ENCODE assay signal across 12 cellular contexts in the genomic region with DNA sequence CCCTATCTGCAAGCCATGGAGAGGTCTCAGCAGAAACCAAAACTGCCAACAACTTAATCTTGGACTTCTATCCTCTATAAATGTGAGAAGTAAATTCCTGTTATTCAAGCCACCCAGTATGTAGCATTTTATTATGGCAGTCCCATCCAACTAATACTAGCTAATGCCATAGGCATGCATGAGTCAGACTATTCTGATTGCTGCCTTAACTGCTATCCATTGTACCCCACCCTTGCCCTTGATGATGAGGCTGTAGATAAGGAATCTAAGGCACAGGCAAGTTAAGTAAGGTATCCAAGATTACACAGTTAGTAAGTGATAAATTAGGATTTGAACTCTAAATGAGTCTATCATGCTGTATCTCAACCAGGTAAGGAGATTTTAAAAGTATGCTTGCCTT.
DNase-seq lines count a peak whose midpoint lies in the region; ATAC-seq, FAIRE-seq and TF ChIP-seq lines count a peak whose summit lies in the region.
"Had no signal": no experiment of that assay in that cellular context is flagged by ENCODE, and none has a peak within 500 bp of the region (broad histone marks: within the 10 kb centered on the region; RNA-seq: fewer than 3 reads in every experiment).

No MANE protein-coding gene starts in this region.

- H3K9me1 ChIP-seq in IMR-90 (ENCODE audit: insufficient read depth, low read length) = no peaks in the 10 kb centered on the region
- no peaks in the 10 kb centered on the region for H3K9me1 ChIP-seq in keratinocyte (ENCODE audit: control insufficient read depth, extremely low read depth, insufficient read depth, low read length)

- no peak overlapping the region for H2BK20ac ChIP-seq in IMR-90 (ENCODE audit: low read depth, low read length)

- no peaks in the 10 kb centered on the region for H3K79me2 ChIP-seq in keratinocyte (ENCODE audit: control insufficient read depth, insufficient read depth, low read length)

- no peak overlapping the region for H3K4ac ChIP-seq in IMR-90 (ENCODE audit: low read depth, low read length)

- H3K23ac ChIP-seq in IMR-90 (ENCODE audit: low read depth, low read length) = no peak overlapping the region

- TF ChIP-seq CTCF in AG09309 (IDR thresholded peaks at IDR 0.05; ENCODE audit: control insufficient read depth, insufficient read depth, low read depth, low read length, missing control alignments) (no peak), IMR-90 (conservative IDR thresholded peaks at IDR 0.05; ENCODE audit: low read depth, low read length) (no peak), astrocyte of the spinal cord (IDR thresholded peaks at IDR 0.05; ENCODE audit: low read depth, low read length) (no peak), keratinocyte (optimal IDR thresholded peaks at IDR 0.05 in 1 of 3, IDR thresholded peaks at IDR 0.05 in 1 of 3, conservative IDR thresholded peaks at IDR 0.05 in 1 of 3; ENCODE audit: extremely low read depth in 1 of 3, insufficient read depth in 2 of 3, low read length in 3 of 3) (no peak), upper lobe of right lung (IDR thresholded peaks at IDR 0.05) (no peak), GM13976 (IDR thresholded peaks at IDR 0.05; ENCODE audit: borderline replicate concordance, control extremely low read depth, extremely low read depth, insufficient read depth, missing control alignments) (no peak)

- POLR2A ChIA-PET in IMR-90 (lab: Charles Lee; ENCODE audit: unreplicated experiment) = no interaction called here

- no peak overlapping the region for H3K9ac ChIP-seq in IMR-90 (ENCODE audit: low read depth, low read length)
- no peak overlapping the region for H3K9ac ChIP-seq in keratinocyte (ENCODE audit: control insufficient read depth, extremely low read depth, insufficient read depth, low read length)

- H3K27ac ChIP-seq in IMR-90 (ENCODE audit: insufficient read depth, low read length) = no peak overlapping the region
- H3K27ac ChIP-seq in keratinocyte (ENCODE audit: control insufficient read depth, insufficient read depth, low read length) = no peak overlapping the region
- H3K27ac ChIP-seq in upper lobe of right lung = no peak overlapping the region
- H3K27ac ChIP-seq: heart right ventricle had no signal

- no peak overlapping the region for H3K4me2 ChIP-seq in IMR-90 (ENCODE audit: low read depth, low read length)
- H3K4me2 ChIP-seq in keratinocyte (ENCODE audit: control insufficient read depth, extremely low read depth, insufficient read depth, low read depth, low read length) = peak overlapping the region; percentile 9

- no peak overlapping the region for H2BK5ac ChIP-seq in IMR-90 (ENCODE audit: low read depth, low read length, poor library complexity, severe bottlenecking)

- H3K79me1 ChIP-seq in IMR-90 (ENCODE audit: low read depth in 1 of 2, low read length in 2 of 2) = no peaks in the 10 kb centered on the region

- no peak for TF ChIP-seq RAD21 in IMR-90 (IDR thresholded peaks at IDR 0.05; ENCODE audit: low read length)

- no peak overlapping the region for H2AK9ac ChIP-seq in IMR-90 (replicated peaks; ENCODE audit: low read depth, low read length, poor library complexity)

- no peak overlapping the region for H2BK120ac ChIP-seq in IMR-90 (ENCODE audit: low read depth, low read length)

- no peak for TF ChIP-seq POLR2A in IMR-90 (IDR thresholded peaks at IDR 0.05; ENCODE audit: low read depth, low read length)

- H3K27me3 ChIP-seq in IMR-90 (ENCODE audit: control insufficient read depth, insufficient read depth, low read length) = no peaks in the 10 kb centered on the region
- no peaks in the 10 kb centered on the region for H3K27me3 ChIP-seq in keratinocyte (ENCODE audit: control insufficient read depth, extremely low read depth, insufficient read depth, low read length)
- no peaks in the 10 kb centered on the region for H3K27me3 ChIP-seq in upper lobe of right lung
- H3K27me3 ChIP-seq: heart right ventricle had no signal

- no peak overlapping the region for H3K18ac ChIP-seq in IMR-90 (ENCODE audit: low read depth, low read length)

- 0 out of 2 replicates have a peak, but pooled peaks cover 1% of the 10 kb centered on the region for H3K9me3 ChIP-seq in IMR-90 (ENCODE audit: control insufficient read depth, insufficient read depth, low read length)
- H3K9me3 ChIP-seq in keratinocyte (ENCODE audit: control insufficient read depth, low read depth, low read length) = peaks cover 4% of the 10 kb centered on the region
- no peaks in the 10 kb centered on the region for H3K9me3 ChIP-seq in upper lobe of right lung

- H4K5ac ChIP-seq in IMR-90 (ENCODE audit: low read depth, low read length) = no peak overlapping the region

- CTCF ChIA-PET in IMR-90 (lab: Yijun Ruan, JAX) = no interaction called here

- H3K4me1 ChIP-seq in IMR-90 (ENCODE audit: control insufficient read depth, insufficient read depth, low read length) (no peaks in the 10 kb centered on the region), keratinocyte (ENCODE audit: control insufficient read depth, extremely low read depth, insufficient read depth, low read length) (peaks cover 13% of the 10 kb centered on the region), upper lobe of right lung (no peaks in the 10 kb centered on the region)
- H3K4me1 ChIP-seq: heart right ventricle had no signal

- no peak overlapping the region for H4K8ac ChIP-seq in IMR-90 (ENCODE audit: low read depth in 2 of 2, low read length in 2 of 2)

- no peak overlapping the region for H2AK5ac ChIP-seq in IMR-90 (ENCODE audit: low read depth, low read length)

- H4K20me1 ChIP-seq in IMR-90 (ENCODE audit: insufficient read depth, low read length) = no peaks in the 10 kb centered on the region
- H4K20me1 ChIP-seq in keratinocyte (ENCODE audit: control insufficient read depth, extremely low read depth, insufficient read depth, low read length) = no peaks in the 10 kb centered on the region

- ATAC-seq in IMR-90 (ENCODE audit: low read depth) = peak; percentile 98
- no peak for ATAC-seq in HG03378 (IDR thresholded peaks at IDR 0.05; ENCODE audit: unreplicated experiment)
- no peak for ATAC-seq in upper lobe of right lung
- ATAC-seq: activated T-cell treated with anti-CD3 and anti-CD28 coated beads, Interleukin-2, amount 50 U/mL, for 4 hours; heart right ventricle had no signal

- H4K91ac ChIP-seq in IMR-90 (ENCODE audit: insufficient read depth, low read depth, low read length) = no peak overlapping the region

- H3K4me3 ChIP-seq in AG09309 (ENCODE audit: control insufficient read depth, low read depth, low read length) (no peak overlapping the region), IMR-90 (ENCODE audit: insufficient read depth, low read depth, low read length) (no peak overlapping the region), astrocyte of the spinal cord (ENCODE audit: low read depth, low read length) (no peak overlapping the region), keratinocyte (ENCODE audit: control insufficient read depth in 2 of 3, extremely low read depth in 1 of 3, insufficient read depth in 2 of 3, low read depth in 1 of 3, low read length in 3 of 3) (no peak overlapping the region), upper lobe of right lung (no peak overlapping the region)
- H3K4me3 ChIP-seq: heart right ventricle had no signal

- H2AFZ ChIP-seq in IMR-90 (replicated peaks; ENCODE audit: low read length, poor library complexity) (no peak overlapping the region), keratinocyte (ENCODE audit: control insufficient read depth, low read length) (no peak overlapping the region)

- dilution Hi-C loops in IMR-90 (cut with HindIII; ENCODE audit: low sequenced_read_pairs, unreplicated experiment) = no loop called here
- dilution Hi-C loops in keratinocyte (cut with MboI; ENCODE audit: extremely low pct_ligation_motif_present, low sequenced_read_pairs) = no loop called here

- no peak overlapping the region for H3K56ac ChIP-seq in IMR-90 (ENCODE audit: extremely low read depth, insufficient read depth, low read length)

- DNase-seq in AG09309 (ENCODE audit: low read depth) = peak; percentile 50
- DNase-seq in IMR-90 = peak; percentile 83
- DNase-seq in astrocyte of the spinal cord (ENCODE audit: low read depth, low spot score) = peak; percentile 84
- peak; percentile 46 for DNase-seq in keratinocyte (ENCODE audit: low read depth, low spot score)
- no peak for DNase-seq in upper lobe of right lung
- no peak for DNase-seq in NCI-H524 (lab: John Stamatoyannopoulos, UW)
- no peak for DNase-seq in GM13976 (ENCODE audit: low spot score)
- DNase-seq: activated T-cell treated with anti-CD3 and anti-CD28 coated beads, Interleukin-2, amount 50 U/mL, for 4 hours; heart right ventricle; NCI-H146 had no signal

- H3K36me3 ChIP-seq in IMR-90 (ENCODE audit: control insufficient read depth, insufficient read depth, low read length) = no peaks in the 10 kb centered on the region
- no peaks in the 10 kb centered on the region for H3K36me3 ChIP-seq in keratinocyte (ENCODE audit: control insufficient read depth in 2 of 2, extremely low read depth in 1 of 2, insufficient read depth in 2 of 2, low read length in 2 of 2)
- H3K36me3 ChIP-seq in upper lobe of right lung = no peaks in the 10 kb centered on the region
- H3K36me3 ChIP-seq: heart right ventricle had no signal

- in situ Hi-C loops in IMR-90 (cut with MboI; ENCODE audit: low sequenced_read_pairs) = no loop called here
- in situ Hi-C loops in astrocyte of the spinal cord (cut with HindIII; ENCODE audit: low sequenced_read_pairs) = no loop called here
- in situ Hi-C loops in GM13976 (cut with MboI; ENCODE audit: low sequenced_read_pairs, unreplicated experiment) = no loop called here

- no TSS peak for BruUV-seq in IMR-90 (replicated peaks; lab: Mats Ljungman, UMichigan)

- H2BK15ac ChIP-seq in IMR-90 (ENCODE audit: low read depth, low read length) = no peak overlapping the region

- peak; percentile 81 for FAIRE-seq in keratinocyte (lab: Jason Lieb, UNC)
- FAIRE-seq: GM12892 had no signal

- intact Hi-C loops in IMR-90 (cut with micrococcal nuclease) (no loop called here), upper lobe of right lung (cut with DNase I) (no loop called here)

- H3K14ac ChIP-seq in IMR-90 (replicated peaks; ENCODE audit: low read depth, low read length) = no peak overlapping the region

TF ChIP-seq in IMR-90, 13 proteins besides CTCF, POLR2A, EP300 and RAD21 (continues in another document):
- TF ChIP-seq NFE2L2 (IDR thresholded peaks at IDR 0.05; ENCODE audit: low read depth, low read length) (no peak), RCOR1 (IDR thresholded peaks at IDR 0.05; ENCODE audit: insufficient replicate concordance, low read length) (no peak), BHLHE40 (IDR thresholded peaks at IDR 0.05; ENCODE audit: low read depth, low read length) (0 out of 2 replicates have a peak, but pooled peaks have one; percentile 12), MXI1 (IDR thresholded peaks at IDR 0.05; ENCODE audit: borderline replicate concordance, low read depth, low read length) (no peak)

Comparison
In these comparisons a context has a peak if more than half of its experiments do, and no peak if none do; other contexts are left out.
1. DNase-seq: peak in AG09309 (single experiment), IMR-90 (single experiment), astrocyte of the spinal cord (single experiment) and keratinocyte (single experiment); none in upper lobe of right lung (single experiment), NCI-H524 (0 of 2) and GM13976 (single experiment).